ENCODE assay signal across 17 cellular contexts in genomic region chr5:112293587-112293986, GRCh38.
"Had no signal": no experiment of that assay in that cellular context is flagged by ENCODE, and none has a peak within 500 bp of the region (broad histone marks: within the 10 kb centered on the region; RNA-seq: fewer than 3 reads in every experiment).

No MANE protein-coding gene starts in this region.

- DNase-seq: effector CD4-positive, alpha-beta T cell; endodermal cell; erythroblast; foreskin melanocyte; immature natural killer cell; natural killer cell; pancreas; stimulated activated CD4-positive, alpha-beta T cell treated with anti-CD3 and anti-CD28 coated beads, Interleukin-2, amount 100 ng/mL, for 24 hours; stimulated activated CD4-positive, alpha-beta T cell treated with anti-CD3 and anti-CD28 coated beads, Interleukin-4, amount 100 ng/mL, for 4 hours; stimulated activated naive B cell treated with anti-CD40 and anti-IgM and Interleukin-4, amounts not matched to agents 10 μg/mL and 1 μg/mL and 100 μg/mL, for 72 hours; stimulated activated naive CD8-positive, alpha-beta T cell treated with anti-CD3 and anti-CD28 coated beads, Interleukin-15, amount 100 ng/mL, for 72 hours; testis; transverse colon had no signal

- H3K27ac ChIP-seq: cardiac muscle cell, coronary artery, pancreas, testis, transverse colon had no signal

- H3K9me3 ChIP-seq: pancreas, testis had no signal

- H3K4me1 ChIP-seq: pancreas, testis, transverse colon had no signal

- ATAC-seq: natural killer cell; sciatic nerve; stimulated activated naive B cell treated with anti-CD40 and anti-IgM and Interleukin-4, amounts not matched to agents 10 μg/mL and 1 μg/mL and 100 μg/mL, for 72 hours; stimulated activated naive CD8-positive, alpha-beta T cell treated with anti-CD3 and anti-CD28 coated beads, Interleukin-15, amount 100 ng/mL, for 72 hours had no signal

- H3K36me3 ChIP-seq: cardiac muscle cell, pancreas, transverse colon had no signal

- H3K4me3 ChIP-seq: cardiac muscle cell, coronary artery, pancreas, skin epidermis, testis, transverse colon had no signal

- H3K27me3 ChIP-seq: cardiac muscle cell, pancreas, testis, transverse colon had no signal
